8 cellular contexts compared by ENCODE assay signal in the genomic region with DNA sequence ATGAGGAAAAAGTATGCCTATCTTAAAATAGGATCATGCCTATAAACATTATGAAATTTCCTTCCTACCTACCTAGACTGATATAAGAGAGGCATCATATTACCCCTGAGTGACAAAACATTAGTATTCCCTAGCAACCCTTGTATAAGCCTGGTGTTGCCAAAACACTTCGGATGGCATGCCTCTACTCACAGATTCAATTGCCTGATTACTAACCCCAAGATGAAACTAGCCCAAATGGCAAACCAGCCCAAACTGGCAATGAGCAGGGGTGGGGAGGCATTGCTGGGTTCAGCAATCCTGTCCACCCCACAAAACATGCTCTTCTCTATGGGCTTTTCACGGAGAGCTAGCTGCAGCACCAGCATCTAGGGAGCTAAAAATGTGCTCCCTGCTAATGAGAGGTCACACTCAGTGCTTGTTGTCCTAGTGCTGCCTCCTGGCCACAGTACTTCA. TPM values are rescaled to one million over a fixed set of nuclear protein-coding genes. Genes with fewer than 3 reads are reported as not detected.
A peak's percentile ranks its signal among the peaks of the same experiment; 100 is the strongest.
DNase-seq lines count a peak whose midpoint lies in the region; ATAC-seq and TF ChIP-seq lines count a peak whose summit lies in the region.
"Had no signal": no experiment of that assay in that cellular context is flagged by ENCODE, and none has a peak within 500 bp of the region (broad histone marks: within the 10 kb centered on the region; RNA-seq: fewer than 3 reads in every experiment).

No MANE protein-coding gene starts in this region.

- H3K36me3 ChIP-seq in adrenal gland (replicated peaks in 1 of 2) (no peaks in the 10 kb centered on the region), subcutaneous abdominal adipose tissue (ENCODE audit: control insufficient read depth in 5 of 5, insufficient read depth in 5 of 5, low read length in 5 of 5) (peaks cover 7 to 18% (median 11%) of the 10 kb centered on the region in 5 donors)

- DNase-seq in HT-29 (ENCODE audit: low spot score) (peak; percentile 81), adrenal gland (no peak), right cardiac atrium (no peak), retina (no peak), T-helper 1 cell (no peak)
- DNase-seq: activated CD4-positive, alpha-beta memory T cell treated with anti-CD3 and anti-CD28 coated beads, Interleukin-2, amount 10 ng/mL, durations not matched to agents 7 days and 5 days had no signal

- no peaks in the 10 kb centered on the region for H3K27me3 ChIP-seq in adrenal gland
- H3K27me3 ChIP-seq in right cardiac atrium (ENCODE audit: control insufficient read depth, insufficient read depth) = no peaks in the 10 kb centered on the region
- no peaks in the 10 kb centered on the region for H3K27me3 ChIP-seq in subcutaneous abdominal adipose tissue (ENCODE audit: control insufficient read depth in 5 of 5, insufficient read depth in 4 of 5, low read length in 5 of 5)

- intact Hi-C loops in adrenal gland (cut with DNase I) = no loop called here
- intact Hi-C loops in right cardiac atrium (cut with DNase I) = no loop called here

- no peak for TF ChIP-seq POLR2A in adrenal gland (IDR thresholded peaks at IDR 0.05)

- TF ChIP-seq CTCF in adrenal gland (IDR thresholded peaks at IDR 0.05) = no peak

- H3K27ac ChIP-seq in adrenal gland (peak overlapping the region in 3 of 5 donors; percentile 47 to 82 (median 72)), right cardiac atrium (ENCODE audit: low read length) (peak overlapping the region; percentile 99), subcutaneous abdominal adipose tissue (ENCODE audit: low read depth, low read length) (peak overlapping the region; percentile 99)

- WGBS in adrenal gland, 4 donors = 65 to 74% (median 67%) methylated on average over 2 of the region's 2 CpGs
- 35% methylated on average over 2 of the region's 2 CpGs for WGBS in right cardiac atrium

- peak; percentile 39 to 48 for ATAC-seq in right cardiac atrium
- no peak for ATAC-seq in HG02571 (IDR thresholded peaks at IDR 0.05; ENCODE audit: unreplicated experiment)

- peak overlapping the region in 4 of 5 donors; percentile 21 to 93 (median 79) for H3K9ac ChIP-seq in subcutaneous abdominal adipose tissue (ENCODE audit: low read length in 5 of 5)

- H3K4me1 ChIP-seq in adrenal gland (replicated peaks in 1 of 2) (peaks cover 21 to 64% of the 10 kb centered on the region in 2 donors), right cardiac atrium (ENCODE audit: control insufficient read depth, insufficient read depth, low read length) (peaks cover 11% of the 10 kb centered on the region), subcutaneous abdominal adipose tissue (ENCODE audit: control insufficient read depth in 5 of 5, insufficient read depth in 5 of 5, low read length in 5 of 5) (peaks cover 10 to 83% (median 74%) of the 10 kb centered on the region in 5 donors)

- H3K4me3 ChIP-seq in adrenal gland (no peak overlapping the region), right cardiac atrium (ENCODE audit: low read length) (no peak overlapping the region), subcutaneous abdominal adipose tissue (ENCODE audit: low read depth in 1 of 5, low read length in 5 of 5) (peak overlapping the region in 2 of 5 donors; percentile 8 to 25)

- H3K9me3 ChIP-seq in adrenal gland (replicated peaks in 1 of 3) (no peaks in the 10 kb centered on the region), right cardiac atrium (ENCODE audit: control insufficient read depth, low read length) (no peaks in the 10 kb centered on the region), subcutaneous abdominal adipose tissue (ENCODE audit: control insufficient read depth in 5 of 5, low read length in 5 of 5) (no peaks in the 10 kb centered on the region)

RNA-seq across cellular contexts. Expression of a gene that starts 13.9 kb away (rescaled TPM):
- total RNA-seq in HT-29 (2014; rRNA removed; shearing (Covaris generic)) = 0.16 and 0.31 TPM in 2 replicates
- total RNA-seq in adrenal gland (100 to 1,000 TPM in 2 of 8 donors, 10 to 100 TPM in 6; 35.8 to 112 (median 68.3) TPM), right cardiac atrium (10 to 100 TPM; 71.9 to 79.6 (median 75.5) TPM)
- polyA plus RNA-seq in adrenal gland (100 to 1,000 TPM in 1 of 3 donors, 10 to 100 TPM in 2; 53.6 to 189 (median 67.1) TPM), right cardiac atrium (74.6 TPM)
- total RNA-seq: activated CD4-positive, alpha-beta memory T cell treated with anti-CD3 and anti-CD28 coated beads, Interleukin-2, amount 10 ng/mL, durations not matched to agents 7 days and 5 days had no signal

Comparison
In these comparisons a context has a peak if more than half of its experiments do, and no peak if none do; other contexts are left out.
1. RNA of a gene that starts 13.9 kb away (total RNA-seq): 71.9 to 79.6 TPM in right cardiac atrium and 35.8 to 112 TPM in adrenal gland; 0.16 to 0.31 TPM in HT-29; every median in the first group is over 10 times any median in the second.
2. Peak in every context shown above with its lines, with median percentiles within 50 percentile points of each other: H3K27ac ChIP-seq.